ENCODE assay signal across 8 cellular contexts in genomic region chr5:156934450-156935211, GRCh38. TPM values are rescaled to one million over a fixed set of nuclear protein-coding genes. Genes with fewer than 3 reads are reported as not detected.
DNase-seq lines count a peak whose midpoint lies in the region; ATAC-seq, FAIRE-seq and TF ChIP-seq lines count a peak whose summit lies in the region.

No MANE protein-coding gene starts in this region.

- no peak overlapping the region for H3K27ac ChIP-seq in K562 (ENCODE audit: extremely low read depth, low read depth, low read length)

- no peak overlapping the region for H3K4me3 Mint-ChIP-seq in naive B cell

- H3K9ac ChIP-seq in K562 (ENCODE audit: insufficient read depth in 1 of 2, low read depth in 2 of 2, low read length in 2 of 2): no peak overlapping the region

- DNase-seq in DMS 273 (lab: John Stamatoyannopoulos, UW; ENCODE audit: unreplicated experiment) (peak; percentile 69), DMS 273 treated with DMSO at 0.1 percent for 48 hours (lab: John Stamatoyannopoulos, UW) (no peak), HCEC 1CT (peak; percentile 3), T-helper 1 cell (peak; percentile 9 to 81 (median 33)), K562 (ENCODE audit: extremely low read depth in 1 of 4, low spot score in 3 of 4) (peak in 3 of 4 experiments; percentile 1 to 11 (median 10)), naive B cell (peak; percentile 25), NCI-H446 treated with DMSO at 0.1 percent for 48 hours (lab: John Stamatoyannopoulos, UW) (no peak), sciatic nerve (ENCODE audit: low spot score) (no peak)

- no peak overlapping the region for H3K4me2 ChIP-seq in K562 (ENCODE audit: insufficient read depth, low read length)

- intact Hi-C loops in K562 (cut with micrococcal nuclease) (no loop called here), sciatic nerve (cut with DNase I) (no loop called here)

- no peak overlapping the region for H3K27ac Mint-ChIP-seq in naive B cell

- WGBS in K562 (ENCODE audit: insufficient coverage, low coverage, missing lambda C conversion rate): under 1% methylated on average over 9 of the region's 9 CpGs

- no peak for TF ChIP-seq EP300 in K562 (IDR thresholded peaks at IDR 0.05; ENCODE audit: low read length)

- no peaks in the 10 kb centered on the region for H3K9me3 ChIP-seq in K562 (replicated peaks; ENCODE audit: control insufficient read depth, insufficient read depth, low read depth, low read length)

- H3K27me3 ChIP-seq in K562 (ENCODE audit: control insufficient read depth in 2 of 2, insufficient read depth in 2 of 2, low read length in 2 of 2): no peaks in the 10 kb centered on the region

- CTCF ChIA-PET in K562 (lab: Yijun Ruan, JAX; ENCODE audit: low intra/inter-chr PET ratio): no interaction called here

- H4K20me1 ChIP-seq in K562 (replicated peaks; ENCODE audit: control insufficient read depth, insufficient read depth, low read length): no peaks in the 10 kb centered on the region

- no peak overlapping the region for H2AFZ ChIP-seq in K562 (ENCODE audit: low read depth, low read length)

- ATAC-seq in K562: no peak
- no peak for ATAC-seq in naive B cell (ENCODE audit: low read depth in 2 of 2)
- ATAC-seq in sciatic nerve: no peak

- peaks cover 0 to 7% (median 2%) of the 10 kb centered on the region in 7 donors for H3K9me3 Mint-ChIP-seq in naive B cell

- H3K36me3 ChIP-seq in K562 (ENCODE audit: control insufficient read depth, insufficient read depth, low read length): no peaks in the 10 kb centered on the region

- no peak for FAIRE-seq in K562 (lab: Jason Lieb, UNC)

- BruUV-seq in K562 (replicated peaks; lab: Mats Ljungman, UMichigan): no TSS peak

- H3K4me1 Mint-ChIP-seq in naive B cell: peaks cover 0 to 7% (median 0%) of the 10 kb centered on the region in 3 donors

- POLR2A ChIA-PET in K562 (lab: Yijun Ruan, JAX): interaction anchor here (0.8 kb wide), 1 partner anchor 1636 kb away, joined by 3 read pairs; no protein-coding TSS in a partner anchor

- no peak overlapping the region for H3K4me3 ChIP-seq in K562

- no peaks in the 10 kb centered on the region for H3K36me3 Mint-ChIP-seq in naive B cell

- H3K79me2 ChIP-seq in K562 (ENCODE audit: control insufficient read depth, insufficient read depth, low read length): no peaks in the 10 kb centered on the region

- no peak for TF ChIP-seq RAD21 in K562 (CRISPR knock-in tag; conservative IDR thresholded peaks at IDR 0.05 in 1 of 2, IDR thresholded peaks at IDR 0.05 in 1 of 2)

- in situ Hi-C loops in K562 (cut with MboI): no loop called here

- no peaks in the 10 kb centered on the region for H3K9me1 ChIP-seq in K562 (ENCODE audit: control insufficient read depth, insufficient read depth, low read length)

- TF ChIP-seq POLR2A in K562 (conservative IDR thresholded peaks at IDR 0.05): no peak

- peak in 1 of 3 experiments; percentile 28; a peak in 2 of 6 replicates for TF ChIP-seq CTCF in K562 (IDR thresholded peaks at IDR 0.05 in 2 of 3, conservative IDR thresholded peaks at IDR 0.05 in 1 of 3; ENCODE audit: insufficient read depth in 2 of 3, low read depth in 1 of 3, low read length in 3 of 3)

- H3K4me1 ChIP-seq in K562 (replicated peaks in 1 of 2; ENCODE audit: control insufficient read depth in 2 of 2, insufficient read depth in 2 of 2, low read length in 2 of 2): no peaks in the 10 kb centered on the region

- H3K27me3 Mint-ChIP-seq in naive B cell: peaks cover 3 to 16% (median 5%) of the 10 kb centered on the region in 3 donors

TF ChIP-seq in K562, 482 proteins besides CTCF, POLR2A, EP300 and RAD21:
- TF ChIP-seq RBFOX2 (IDR thresholded peaks at IDR 0.05; ENCODE audit: low read depth, low read length): no peak
- TF ChIP-seq TCFL5 (CRISPR knock-in tag; conservative IDR thresholded peaks at IDR 0.05): no peak
- no peak for TF ChIP-seq RFX5 (IDR thresholded peaks at IDR 0.05; ENCODE audit: low read depth, low read length)
- no peak for TF ChIP-seq PRDM10 (IDR thresholded peaks at IDR 0.05; ENCODE audit: partially characterized antibody)

RNA-seq across cellular contexts. Expression of gene TIMD4, which starts 28.4 kb away (rescaled TPM):
- total RNA-seq in K562 (2011; cell fraction: chromatin; rRNA removed; ENCODE audit: low replicate concordance): not detected in 2 replicates
- not detected in 2 replicates for total RNA-seq in K562 (2011; cell fraction: nucleolus; rRNA removed)
- total RNA-seq in K562 (2011; cell fraction: nucleoplasm; rRNA removed): not detected in 2 replicates
- total RNA-seq in K562 (2014; rRNA removed): not detected in 2 replicates
- not detected in 2 replicates for total RNA-seq in K562 (2014; rRNA removed; fragmentation: Illumina TruSeq; extraction: Trizol)
- not detected in 2 replicates for total RNA-seq in K562 (2015; rRNA removed; fragmentation: Illumina TruSeq; extraction: Trizol)
- not detected in 2 replicates for total RNA-seq in K562 (2021)
- polyA plus RNA-seq in K562 (2011; rRNA removed): not detected in 2 replicates
- polyA plus RNA-seq in K562 (2011; cell fraction: cytosol; rRNA removed): 0.04 TPM in 1 of 2 replicates, not detected in the other
- not detected in 2 replicates for polyA plus RNA-seq in K562 (2011; cell fraction: nucleus; rRNA removed)
- not detected in 2 replicates for polyA plus RNA-seq in K562 (2012)
- polyA plus RNA-seq in K562 (2014; fragmentation: Illumina TruSeq; extraction: Trizol): not detected in 2 replicates
- polyA plus RNA-seq in K562 (2014; fragmentation: Nextera tagmentation; extraction: Ambion mirVana): not detected
- not detected in 2 replicates for polyA plus RNA-seq in K562 (2014; rRNA removed)
- not detected in 2 replicates for polyA minus RNA-seq in K562 (2011; rRNA and poly(A)+ RNA removed)
- not detected in 2 replicates for polyA minus RNA-seq in K562 (2011; cell fraction: cytosol; rRNA and poly(A)+ RNA removed)
- polyA minus RNA-seq in K562 (2011; cell fraction: nucleus; rRNA and poly(A)+ RNA removed): not detected in 2 replicates
- not detected for polyA plus RNA-seq in naive B cell (ENCODE audit: low read depth in 6 of 6)
- not detected for total RNA-seq in sciatic nerve

Comparison
In these comparisons a context has a peak if more than half of its experiments do, and no peak if none do; other contexts are left out.
1. DNase-seq: peak in DMS 273 (single experiment), HCEC 1CT (single experiment), T-helper 1 cell (5 of 5), K562 (3 of 4) and naive B cell (single experiment); none in DMS 273 treated with DMSO at 0.1 percent for 48 hours (single experiment), NCI-H446 treated with DMSO at 0.1 percent for 48 hours (single experiment) and sciatic nerve (single experiment).